Comparison of ENCODE assay signal across 20 cellular contexts in genomic region chr20:62502496-62503095, GRCh38. TPM values are rescaled to one million over a fixed set of nuclear protein-coding genes. Genes with fewer than 3 reads are reported as not detected.
DNase-seq lines count a peak whose midpoint lies in the region; ATAC-seq lines count a peak whose summit lies in the region.
"Had no signal": no experiment of that assay in that cellular context is flagged by ENCODE, and none has a peak within 500 bp of the region (broad histone marks: within the 10 kb centered on the region; RNA-seq: fewer than 3 reads in every experiment).

No MANE protein-coding gene starts in this region.

- H3K4me1 ChIP-seq in neuronal stem cell (ENCODE audit: control insufficient read depth in 2 of 2, insufficient read depth in 1 of 2, low read depth in 1 of 2, low read length in 2 of 2): peaks cover 0 to 10% of the 10 kb centered on the region in 2 donors

- peaks cover 4% of the 10 kb centered on the region for H3K79me1 ChIP-seq in neuronal stem cell (ENCODE audit: low read depth, low read length)

- H4K8ac ChIP-seq in neuronal stem cell (ENCODE audit: low read depth, low read length): no peak overlapping the region

- H3K4me2 ChIP-seq in neuronal stem cell (ENCODE audit: insufficient read depth, low read length, poor library complexity, severe bottlenecking): no peak overlapping the region

- no CpG with 5 or more reads among the region's 16 CpGs for WGBS in neuronal stem cell (ENCODE audit: extremely low coverage in 2 of 2, insufficient read length in 2 of 2, insufficient replicate concordance in 1 of 2), 2 donors

- H3K9me3 ChIP-seq in neuronal stem cell (replicated peaks in 1 of 2; ENCODE audit: control insufficient read depth in 2 of 2, insufficient read depth in 1 of 2, low read depth in 1 of 2, low read length in 2 of 2): peaks cover 0 to 5% of the 10 kb centered on the region in 2 donors
- H3K9me3 ChIP-seq: esophagus muscularis mucosa, tibial nerve had no signal

- peak overlapping the region; percentile 25 for H3K27ac Mint-ChIP-seq in activated T-cell treated with anti-CD3 and anti-CD28 coated beads, Interleukin-2, amount 50 U/mL, for 72 hours
- H3K27ac Mint-ChIP-seq in activated T-helper 17 cell treated with anti-CD3 and anti-CD28 coated beads, Interleukin-2, amount 50 U/mL, for 72 hours: peak overlapping the region; percentile 88
- H3K27ac Mint-ChIP-seq: CD8-positive, alpha-beta T cell; progenitor cell of endocrine pancreas had no signal

- peak overlapping the region; percentile 76 to 78 for H3K4me3 Mint-ChIP-seq in activated T-cell treated with anti-CD3 and anti-CD28 coated beads, Interleukin-2, amount 50 U/mL, for 72 hours
- peak overlapping the region; percentile 72 for H3K4me3 Mint-ChIP-seq in activated T-helper 17 cell treated with anti-CD3 and anti-CD28 coated beads, Interleukin-2, amount 50 U/mL, for 72 hours
- H3K4me3 Mint-ChIP-seq: CD8-positive, alpha-beta T cell; neural crest cell had no signal

- no peak for DNase-seq in activated T-cell treated with anti-CD3 and anti-CD28 coated beads, Interleukin-2, amount 50 U/mL, for 72 hours
- no peak for DNase-seq in activated T-cell treated with anti-CD3 and anti-CD28 coated beads, Interleukin-2, amount 50 U/mL, for 48 hours
- no peak for DNase-seq in neuronal stem cell (ENCODE audit: low spot score)
- DNase-seq in NCI-H1105 treated with DMSO at 0.1 percent for 48 hours (lab: John Stamatoyannopoulos, UW): no peak
- DNase-seq: DMS153, left cardiac atrium, MM.1S, NCI-H146, Right ventricle myocardium superior had no signal

- no peak overlapping the region for H3K9ac ChIP-seq in neuronal stem cell (ENCODE audit: low read depth, low read length, poor library complexity)

- H4K91ac ChIP-seq in neuronal stem cell (ENCODE audit: low read depth, low read length, poor library complexity): no peak overlapping the region

- no peaks in the 10 kb centered on the region for H3K36me3 ChIP-seq in neuronal stem cell (replicated peaks in 1 of 2; ENCODE audit: control insufficient read depth in 2 of 2, insufficient read depth in 2 of 2, low read length in 2 of 2)
- H3K36me3 ChIP-seq: esophagus muscularis mucosa, tibial nerve had no signal

- peaks cover 0 to 5% (median 3%) of the 10 kb centered on the region in 3 experiments for H3K27me3 ChIP-seq in neuronal stem cell (ENCODE audit: control insufficient read depth in 3 of 3, insufficient read depth in 3 of 3, low read depth in 1 of 3, low read length in 3 of 3)

- H2AFZ ChIP-seq in neuronal stem cell (ENCODE audit: low read length): no peak overlapping the region

- H3K27ac ChIP-seq in neuronal stem cell (replicated peaks; ENCODE audit: low read length): no peak overlapping the region
- H3K27ac ChIP-seq: esophagus muscularis mucosa, tibial nerve had no signal

- H3K14ac ChIP-seq in neuronal stem cell (ENCODE audit: low read length): no peak overlapping the region

- peak overlapping the region; percentile 57 for H3K18ac ChIP-seq in neuronal stem cell (ENCODE audit: low read length)

- no peak overlapping the region for H3K4ac ChIP-seq in neuronal stem cell (ENCODE audit: low read length)

- no peak overlapping the region for H2BK5ac ChIP-seq in neuronal stem cell (ENCODE audit: low read length)

- no peak overlapping the region for H3K4me3 ChIP-seq in neuronal stem cell (ENCODE audit: low read length in 2 of 2)
- H3K4me3 ChIP-seq: esophagus muscularis mucosa, K562, tibial nerve had no signal

- ATAC-seq in activated T-cell treated with anti-CD3 and anti-CD28 coated beads, Interleukin-2, amount 50 U/mL, for 72 hours (replicated peaks in 1 of 2): no peak
- ATAC-seq in GM19467 (IDR thresholded peaks at IDR 0.05; ENCODE audit: unreplicated experiment) (peak; percentile 16), GM18870 (IDR thresholded peaks at IDR 0.05; ENCODE audit: unreplicated experiment) (no peak), GM18861 (IDR thresholded peaks at IDR 0.05; ENCODE audit: unreplicated experiment) (no peak)
- no peak for ATAC-seq in activated T-helper 17 cell treated with anti-CD3 and anti-CD28 coated beads, Interleukin-2, amount 50 U/mL, for 72 hours (replicated peaks)

- H3K9me3 Mint-ChIP-seq in activated T-cell treated with anti-CD3 and anti-CD28 coated beads, Interleukin-2, amount 50 U/mL, for 72 hours: peaks cover 4 to 5% of the 10 kb centered on the region in 2 donors
- H3K9me3 Mint-ChIP-seq in activated T-helper 17 cell treated with anti-CD3 and anti-CD28 coated beads, Interleukin-2, amount 50 U/mL, for 72 hours: no peaks in the 10 kb centered on the region
- H3K9me3 Mint-ChIP-seq: CD8-positive, alpha-beta T cell had no signal

- H2BK15ac ChIP-seq in neuronal stem cell (ENCODE audit: low read length): no peak overlapping the region

- no peak overlapping the region for H3K23ac ChIP-seq in neuronal stem cell (ENCODE audit: low read depth, low read length, poor library complexity)

- peak overlapping the region; percentile 41 for H2BK12ac ChIP-seq in neuronal stem cell (ENCODE audit: low read length)

- peaks cover 40% of the 10 kb centered on the region for H3K4me1 Mint-ChIP-seq in activated T-cell treated with anti-CD3 and anti-CD28 coated beads, Interleukin-2, amount 50 U/mL, for 72 hours (ENCODE audit: low read depth)
- peaks cover 21% of the 10 kb centered on the region for H3K4me1 Mint-ChIP-seq in activated T-helper 17 cell treated with anti-CD3 and anti-CD28 coated beads, Interleukin-2, amount 50 U/mL, for 72 hours

- peaks cover 0 to 4% of the 10 kb centered on the region in 2 donors for H3K36me3 Mint-ChIP-seq in activated T-cell treated with anti-CD3 and anti-CD28 coated beads, Interleukin-2, amount 50 U/mL, for 72 hours (ENCODE audit: insufficient read depth in 2 of 2)
- H3K36me3 Mint-ChIP-seq in activated T-helper 17 cell treated with anti-CD3 and anti-CD28 coated beads, Interleukin-2, amount 50 U/mL, for 72 hours (ENCODE audit: low read depth): no peaks in the 10 kb centered on the region
- H3K36me3 Mint-ChIP-seq: CD8-positive, alpha-beta T cell had no signal

- peak overlapping the region; percentile 63 for H2AK5ac ChIP-seq in neuronal stem cell (ENCODE audit: low read depth, low read length)

- H2BK120ac ChIP-seq in neuronal stem cell (ENCODE audit: low read depth, low read length): no peak overlapping the region

- H3K27me3 Mint-ChIP-seq in activated T-cell treated with anti-CD3 and anti-CD28 coated beads, Interleukin-2, amount 50 U/mL, for 72 hours (ENCODE audit: low read depth): no peaks in the 10 kb centered on the region
- no peaks in the 10 kb centered on the region for H3K27me3 Mint-ChIP-seq in activated T-helper 17 cell treated with anti-CD3 and anti-CD28 coated beads, Interleukin-2, amount 50 U/mL, for 72 hours

RNA-seq across cellular contexts. Expression of gene GATA5, which starts 26.8 kb away (rescaled TPM):
- total RNA-seq in activated T-cell treated with anti-CD3 and anti-CD28 coated beads, Interleukin-2, amount 50 U/mL, for 72 hours: not detected
- total RNA-seq in activated T-helper 17 cell treated with anti-CD3 and anti-CD28 coated beads, Interleukin-2, amount 50 U/mL, for 72 hours: not detected
- 0.08 TPM for polyA plus RNA-seq in neuronal stem cell (2013, experiment 1 of 2)
- 0.11 TPM for polyA plus RNA-seq in neuronal stem cell (2013, experiment 2 of 2)
- total RNA-seq: astrocyte; CD8-positive, alpha-beta T cell; neural crest cell had no signal
